8 cellular contexts compared by ENCODE assay signal in the genomic region with DNA sequence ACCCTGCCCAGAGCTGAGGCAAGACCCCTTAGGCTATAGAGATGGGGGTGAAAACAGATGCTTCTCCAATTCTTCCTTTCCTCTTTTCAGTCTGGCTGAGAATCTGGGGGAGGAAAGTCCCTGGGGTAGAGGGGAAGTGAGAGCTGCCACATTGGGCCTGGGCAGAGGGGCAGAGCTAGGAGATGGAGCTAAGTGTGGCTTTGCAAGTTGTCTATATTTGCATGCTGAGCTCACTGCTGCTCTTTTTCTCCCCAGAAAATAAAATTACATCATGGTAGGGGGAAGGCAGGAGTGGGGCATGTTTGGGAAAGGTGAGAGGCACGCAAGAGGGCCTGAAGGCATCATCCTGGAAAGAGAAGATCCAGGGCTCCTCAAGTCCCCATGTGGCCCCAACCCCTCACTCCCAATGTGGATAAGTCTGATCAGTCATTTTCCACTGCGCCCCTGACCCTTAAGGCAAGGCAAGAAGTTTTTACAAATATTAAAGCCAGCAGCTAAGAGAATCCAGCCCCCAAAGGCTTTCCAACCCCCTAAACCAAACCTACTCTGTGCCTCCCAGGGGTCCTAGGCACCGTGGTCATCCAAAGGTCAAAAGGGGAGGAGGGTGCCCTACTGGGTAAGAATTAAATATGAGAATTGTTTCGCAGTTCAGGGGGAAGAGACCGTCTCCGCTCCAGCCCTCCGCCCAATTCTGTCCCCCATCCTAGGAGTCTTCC. TPM values are rescaled to one million over a fixed set of nuclear protein-coding genes. Genes with fewer than 3 reads are reported as not detected.
A peak's percentile ranks its signal among the peaks of the same experiment; 100 is the strongest.
DNase-seq lines count a peak whose midpoint lies in the region; TF ChIP-seq lines count a peak whose summit lies in the region.

No MANE protein-coding gene starts in this region.

- peak overlapping the region; percentile 93; the same call in 1 of the 2 replicates for H3K4me3 ChIP-seq in HFF-Myc (replicated peaks; ENCODE audit: low read depth, low read length)
- no peak overlapping the region for H3K4me3 ChIP-seq in NT2/D1 (ENCODE audit: insufficient read length, low read depth)
- H3K4me3 ChIP-seq in dorsolateral prefrontal cortex, result peak overlapping the region in 58 of 59 donors; percentile 62 to 99 (median 94)
- peak overlapping the region in 1 of 2 donors; percentile 94 for H3K4me3 ChIP-seq in neuronal stem cell (ENCODE audit: low read length in 2 of 2)

- H2AK5ac ChIP-seq in neuronal stem cell (ENCODE audit: low read depth, low read length), result peak overlapping the region; percentile 53

- DNase-seq in activated CD4-positive, alpha-beta T cell treated with anti-CD3 and anti-CD28 coated beads, Interleukin-2, amount 50 U/mL, for 48 hours, result peak; percentile 15 to 26
- no peak for DNase-seq in activated CD4-positive, alpha-beta T cell treated with anti-CD3 and anti-CD28 coated beads for 4 hours
- DNase-seq in HFF-Myc (ENCODE audit: extremely low read depth, low read depth) (no peak), NT2/D1 (ENCODE audit: low read depth, low spot score) (no peak), dorsolateral prefrontal cortex (no peak), neuronal stem cell (ENCODE audit: low spot score) (no peak), SK-N-DZ (ENCODE audit: low spot score) (no peak), LoVo (ENCODE audit: low spot score) (no peak)

- H2BK120ac ChIP-seq in neuronal stem cell (ENCODE audit: low read depth, low read length), result no peak overlapping the region

- H2BK15ac ChIP-seq in neuronal stem cell (ENCODE audit: low read length), result peak overlapping the region; percentile 63

- H3K9me3 ChIP-seq in NT2/D1 (ENCODE audit: insufficient read depth, low read length) (no peaks in the 10 kb centered on the region), neuronal stem cell (replicated peaks in 1 of 2; ENCODE audit: control insufficient read depth in 2 of 2, insufficient read depth in 1 of 2, low read depth in 1 of 2, low read length in 2 of 2) (no peaks in the 10 kb centered on the region)

- intact Hi-C loops in dorsolateral prefrontal cortex (cut with DNase I), result loop anchor here in 1 of 2 donors (1.0 kb wide), 1 partner anchor 104 kb away; no protein-coding TSS in a partner anchor

- H3K27me3 ChIP-seq in NT2/D1 (ENCODE audit: insufficient read depth, insufficient read length) (peaks cover 3% of the 10 kb centered on the region), dorsolateral prefrontal cortex (no peaks in the 10 kb centered on the region), neuronal stem cell (ENCODE audit: control insufficient read depth in 3 of 3, insufficient read depth in 3 of 3, low read depth in 1 of 3, low read length in 3 of 3) (no peaks in the 10 kb centered on the region)

- peak overlapping the region; percentile 70 for H2BK5ac ChIP-seq in neuronal stem cell (ENCODE audit: low read length)

- peaks cover 8% of the 10 kb centered on the region for H3K79me1 ChIP-seq in neuronal stem cell (ENCODE audit: low read depth, low read length)

- H3K4me1 ChIP-seq in NT2/D1 (ENCODE audit: insufficient read depth, insufficient read length), result peaks cover 26% of the 10 kb centered on the region
- H3K4me1 ChIP-seq in neuronal stem cell (ENCODE audit: control insufficient read depth in 2 of 2, insufficient read depth in 1 of 2, low read depth in 1 of 2, low read length in 2 of 2), result peaks cover 38 to 39% of the 10 kb centered on the region in 2 donors

- H3K14ac ChIP-seq in neuronal stem cell (ENCODE audit: low read length), result no peak overlapping the region

- peak overlapping the region; percentile 60 for H3K18ac ChIP-seq in neuronal stem cell (ENCODE audit: low read length)

- TF ChIP-seq CTCF in HFF-Myc (IDR thresholded peaks at IDR 0.05; ENCODE audit: low read depth, low read length, missing control alignments) (no peak), dorsolateral prefrontal cortex (IDR thresholded peaks at IDR 0.05 in 54 of 56, conservative IDR thresholded peaks at IDR 0.05 in 2 of 56; ENCODE audit: low read depth in 1 of 56, partially characterized antibody in 56 of 56) (peak in 1 of 56 donors; percentile 13)

- no CpG with 5 or more reads among the region's 7 CpGs for WGBS in neuronal stem cell (ENCODE audit: extremely low coverage in 2 of 2, insufficient read length in 2 of 2, insufficient replicate concordance in 1 of 2), 2 donors

- H3K27ac ChIP-seq in dorsolateral prefrontal cortex (peak overlapping the region; percentile 65 to 99 (median 95)), neuronal stem cell (replicated peaks; ENCODE audit: low read length) (no peak overlapping the region)

- H3K36me3 ChIP-seq in NT2/D1 (ENCODE audit: insufficient read depth, insufficient read length, low read length), result peaks cover 39% of the 10 kb centered on the region
- H3K36me3 ChIP-seq in neuronal stem cell (replicated peaks in 1 of 2; ENCODE audit: control insufficient read depth in 2 of 2, insufficient read depth in 2 of 2, low read length in 2 of 2), result peaks cover 12 to 31% of the 10 kb centered on the region in 2 donors

- H2AFZ ChIP-seq in neuronal stem cell (ENCODE audit: low read length), result peak overlapping the region; percentile 79

- H3K9ac ChIP-seq in NT2/D1 (ENCODE audit: insufficient read length, low read depth) (peak overlapping the region; percentile 37), neuronal stem cell (ENCODE audit: low read depth, low read length, poor library complexity) (no peak overlapping the region)

- no peak overlapping the region for H2BK12ac ChIP-seq in neuronal stem cell (ENCODE audit: low read length)

- H4K91ac ChIP-seq in neuronal stem cell (ENCODE audit: low read depth, low read length, poor library complexity), result no peak overlapping the region

- no peak overlapping the region for H3K23ac ChIP-seq in neuronal stem cell (ENCODE audit: low read depth, low read length, poor library complexity)

- no peak overlapping the region for H4K8ac ChIP-seq in neuronal stem cell (ENCODE audit: low read depth, low read length)

- no peak overlapping the region for H3K4me2 ChIP-seq in neuronal stem cell (ENCODE audit: insufficient read depth, low read length, poor library complexity, severe bottlenecking)

- H3K4ac ChIP-seq in neuronal stem cell (ENCODE audit: low read length), result no peak overlapping the region

RNA-seq across cellular contexts. Expression of a gene that starts 0.5 kb away (rescaled TPM):
- total RNA-seq in dorsolateral prefrontal cortex, result 100 to 1,000 TPM; 342 to 812 (median 617) TPM
- 162 TPM for polyA plus RNA-seq in neuronal stem cell (2013, experiment 1 of 2)
- polyA plus RNA-seq in neuronal stem cell (2013, experiment 2 of 2), result 156 TPM
- polyA plus RNA-seq in SK-N-DZ (2014; cell fraction: cytosol; rRNA removed), result 38.9 and 43.6 TPM in 2 replicates
- polyA plus RNA-seq in SK-N-DZ (2014; cell fraction: nucleus; rRNA removed), result 34.1 and 35.2 TPM in 2 replicates

RNA-seq across cellular contexts. Expression of a gene that starts 14.3 kb away (rescaled TPM):
- total RNA-seq in dorsolateral prefrontal cortex, result 10 to 100 TPM in 94 of 120 experiments, 1 to 10 TPM in 26; 4.3 to 31.5 (median 14.0) TPM
- 0.47 TPM for polyA plus RNA-seq in neuronal stem cell (2013, experiment 1 of 2)
- 0.58 TPM for polyA plus RNA-seq in neuronal stem cell (2013, experiment 2 of 2)
- polyA plus RNA-seq in SK-N-DZ (2014; cell fraction: cytosol; rRNA removed), result 0.85 and 1.6 TPM in 2 replicates
- 0.23 TPM in 1 of 2 replicates, not detected in the other for polyA plus RNA-seq in SK-N-DZ (2014; cell fraction: nucleus; rRNA removed)

RNA-seq across cellular contexts. Expression of a gene that starts 53.3 kb away (rescaled TPM):
- total RNA-seq in dorsolateral prefrontal cortex, result 1 to 10 TPM in 93 of 120 experiments, under 1 TPM in 27; 0.29 to 8.7 (median 1.7) TPM
- 0.77 TPM for polyA plus RNA-seq in neuronal stem cell (2013, experiment 1 of 2)
- polyA plus RNA-seq in neuronal stem cell (2013, experiment 2 of 2), result 0.72 TPM
- polyA plus RNA-seq in SK-N-DZ (2014; cell fraction: cytosol; rRNA removed), result not detected in 2 replicates
- not detected in 2 replicates for polyA plus RNA-seq in SK-N-DZ (2014; cell fraction: nucleus; rRNA removed)

RNA-seq across cellular contexts. Expression of a gene that starts 57.7 kb away (rescaled TPM):
- total RNA-seq in dorsolateral prefrontal cortex, result 100 to 1,000 TPM; 111 to 260 (median 188) TPM
- 73.6 TPM for polyA plus RNA-seq in neuronal stem cell (2013, experiment 1 of 2)
- 72.1 TPM for polyA plus RNA-seq in neuronal stem cell (2013, experiment 2 of 2)
- 56.9 and 57.7 TPM in 2 replicates for polyA plus RNA-seq in SK-N-DZ (2014; cell fraction: cytosol; rRNA removed)
- polyA plus RNA-seq in SK-N-DZ (2014; cell fraction: nucleus; rRNA removed), result 340 and 433 TPM in 2 replicates

Comparison
In these comparisons a context has a peak if more than half of its experiments do, and no peak if none do; other contexts are left out.
1. DNase-seq: peak in activated CD4-positive, alpha-beta T cell treated with anti-CD3 and anti-CD28 coated beads, Interleukin-2, amount 50 U/mL, for 48 hours (2 of 2); none in activated CD4-positive, alpha-beta T cell treated with anti-CD3 and anti-CD28 coated beads for 4 hours (0 of 2), HFF-Myc (single experiment), NT2/D1 (single experiment), dorsolateral prefrontal cortex (0 of 10), neuronal stem cell (single experiment), SK-N-DZ (single experiment) and LoVo (single experiment).